8 cellular contexts compared by ENCODE assay signal in genomic region chr11:65040520-65041205, GRCh38. TPM values are rescaled to one million over a fixed set of nuclear protein-coding genes. Genes with fewer than 3 reads are reported as not detected.
DNase-seq lines count a peak whose midpoint lies in the region; ATAC-seq and TF ChIP-seq lines count a peak whose summit lies in the region.

No MANE protein-coding gene starts in this region.

- peaks cover 11% of the 10 kb centered on the region for H3K36me3 Mint-ChIP-seq in activated naive CD8-positive, alpha-beta T cell treated with anti-CD3 and anti-CD28 coated beads for 36 hours

- H3K27me3 ChIP-seq in ovary: no peaks in the 10 kb centered on the region
- H3K27me3 ChIP-seq in thyroid gland: no peaks in the 10 kb centered on the region

- WGBS in ovary, 3 donors: 2 to 3% (median 3%) methylated on average over 34 to 43 of the region's 43 CpGs
- 12 to 19% methylated on average over 7 to 17 of the region's 43 CpGs for WGBS in thyroid gland, 2 donors

- peak overlapping the region; percentile 93 for H3K27ac Mint-ChIP-seq in activated naive CD8-positive, alpha-beta T cell treated with anti-CD3 and anti-CD28 coated beads for 36 hours

- peak; percentile 98 for DNase-seq in NCI-H1105 (lab: John Stamatoyannopoulos, UW)
- peak; percentile 92 for DNase-seq in SKM-1 (lab: John Stamatoyannopoulos, UW; ENCODE audit: unreplicated experiment)
- DNase-seq in activated naive CD8-positive, alpha-beta T cell treated with anti-CD3 and anti-CD28 coated beads for 36 hours: peak; percentile 93
- DNase-seq in Right ventricle myocardium superior: peak; percentile 93
- DNase-seq in ovary: peak; percentile 87 to 92 (median 89)
- peak; percentile 90 to 91 for DNase-seq in thyroid gland

- no peaks in the 10 kb centered on the region for H3K9me3 Mint-ChIP-seq in activated naive CD8-positive, alpha-beta T cell treated with anti-CD3 and anti-CD28 coated beads for 36 hours

- peak overlapping the region; percentile 83 for H3K4me3 Mint-ChIP-seq in activated naive CD8-positive, alpha-beta T cell treated with anti-CD3 and anti-CD28 coated beads for 36 hours

- TF ChIP-seq CTCF in ovary (IDR thresholded peaks at IDR 0.05) (no peak), thyroid gland (IDR thresholded peaks at IDR 0.05) (no peak)

- peaks cover 2% of the 10 kb centered on the region for H3K4me1 ChIP-seq in ovary (ENCODE audit: insufficient read depth)
- H3K4me1 ChIP-seq in thyroid gland: peaks cover 7 to 13% of the 10 kb centered on the region in 2 donors

- intact Hi-C loops in Right ventricle myocardium superior (cut with DNase I) (no loop called here), ovary (cut with DNase I) (no loop called here), thyroid gland (cut with DNase I) (no loop called here)

- H3K9me3 ChIP-seq in ovary (no peaks in the 10 kb centered on the region), thyroid gland (no peaks in the 10 kb centered on the region)

- H3K27ac ChIP-seq in ovary: peak overlapping the region; percentile 77 to 89
- H3K27ac ChIP-seq in thyroid gland: peak overlapping the region; percentile 83 to 97 (median 93)

- H3K4me1 Mint-ChIP-seq in activated naive CD8-positive, alpha-beta T cell treated with anti-CD3 and anti-CD28 coated beads for 36 hours: peaks cover 11% of the 10 kb centered on the region

- TF ChIP-seq EP300 in ovary (IDR thresholded peaks at IDR 0.05): no peak

- peak; percentile 89 for ATAC-seq in HG02642 (IDR thresholded peaks at IDR 0.05; ENCODE audit: poor library complexity, unreplicated experiment)
- peak; percentile 97 for ATAC-seq in Right ventricle myocardium superior (ENCODE audit: poor library complexity)

- H3K4me3 ChIP-seq in ovary (peak overlapping the region; percentile 75), thyroid gland (replicated peaks in 1 of 3) (peak overlapping the region; percentile 64 to 79 (median 65))

- no peaks in the 10 kb centered on the region for H3K27me3 Mint-ChIP-seq in activated naive CD8-positive, alpha-beta T cell treated with anti-CD3 and anti-CD28 coated beads for 36 hours

- H3K36me3 ChIP-seq in ovary (no peaks in the 10 kb centered on the region), thyroid gland (peaks cover 3 to 11% of the 10 kb centered on the region in 2 donors)

- TF ChIP-seq POLR2A in GM10847 (IDR thresholded peaks at IDR 0.05; ENCODE audit: extremely low read depth, insufficient read length) (peak; percentile 33), ovary (IDR thresholded peaks at IDR 0.05) (no peak), thyroid gland (IDR thresholded peaks at IDR 0.05) (peak in 1 of 2 donors; percentile 49)

RNA-seq across cellular contexts. Expression of gene SAC3D1, which starts 0.3 kb away (rescaled TPM):
- total RNA-seq in activated naive CD8-positive, alpha-beta T cell treated with anti-CD3 and anti-CD28 coated beads for 36 hours: 10 to 100 TPM; 16.2 to 17.3 TPM
- total RNA-seq in Right ventricle myocardium superior: 7.8 TPM
- 10 to 100 TPM in 2 of 7 donors, 1 to 10 TPM in 5; 7.3 to 11.6 (median 8.5) TPM for total RNA-seq in ovary
- polyA plus RNA-seq in ovary: 1 to 10 TPM; 1.1 to 7.6 TPM
- total RNA-seq in thyroid gland: 10 to 100 TPM in 1 of 4 donors, 1 to 10 TPM in 3; 2.1 to 13.1 (median 6.0) TPM

RNA-seq across cellular contexts. Expression of gene SNX15, which starts 13.4 kb away (rescaled TPM):
- 1 to 10 TPM; 7.3 to 9.0 TPM for total RNA-seq in activated naive CD8-positive, alpha-beta T cell treated with anti-CD3 and anti-CD28 coated beads for 36 hours
- total RNA-seq in Right ventricle myocardium superior: 18.0 TPM
- 10 to 100 TPM; 10.2 to 30.5 (median 19.9) TPM for total RNA-seq in ovary
- 10 to 100 TPM; 15.0 to 23.8 TPM for polyA plus RNA-seq in ovary
- total RNA-seq in thyroid gland: 10 to 100 TPM; 11.6 to 36.4 (median 19.2) TPM

RNA-seq across cellular contexts. Expression of gene NAALADL1, which starts 17.7 kb away (rescaled TPM):
- total RNA-seq in activated naive CD8-positive, alpha-beta T cell treated with anti-CD3 and anti-CD28 coated beads for 36 hours: 10 to 100 TPM in 1 of 2 experiments, 1 to 10 TPM in 1; 9.8 to 10.3 TPM
- total RNA-seq in Right ventricle myocardium superior (3.1 TPM), ovary (10 to 100 TPM; 12.1 to 33.7 (median 17.6) TPM), thyroid gland (10 to 100 TPM in 1 of 4 donors, 1 to 10 TPM in 3; 5.6 to 21.5 (median 6.8) TPM)
- 10 to 100 TPM in 1 of 2 donors, 1 to 10 TPM in 1; 7.1 to 33.2 TPM for polyA plus RNA-seq in ovary

RNA-seq across cellular contexts. Expression of gene ARL2, which starts 26.7 kb away (rescaled TPM):
- total RNA-seq in activated naive CD8-positive, alpha-beta T cell treated with anti-CD3 and anti-CD28 coated beads for 36 hours: 100 to 1,000 TPM; 114 TPM
- total RNA-seq in Right ventricle myocardium superior (126 TPM), ovary (100 to 1,000 TPM in 4 of 7 donors, 10 to 100 TPM in 3; 77.3 to 147 (median 101) TPM), thyroid gland (100 to 1,000 TPM in 3 of 4 donors, 10 to 100 TPM in 1; 76.6 to 166 (median 119) TPM)
- polyA plus RNA-seq in ovary: 10 to 100 TPM; 60.9 to 86.3 TPM

RNA-seq across cellular contexts. Expression of gene CDCA5, which starts 43.2 kb away (rescaled TPM):
- 100 to 1,000 TPM; 130 to 134 TPM for total RNA-seq in activated naive CD8-positive, alpha-beta T cell treated with anti-CD3 and anti-CD28 coated beads for 36 hours
- total RNA-seq in Right ventricle myocardium superior (1.4 TPM), ovary (1 to 10 TPM in 2 of 7 donors, under 1 TPM in 4, not detected in 1; 0.38 to 2.8 (median 0.52) TPM), thyroid gland (1 to 10 TPM in 1 of 4 donors, under 1 TPM in 2, not detected in 1; 0.71 to 1.8 (median 0.81) TPM)
- 1 to 10 TPM; 1.0 to 1.2 TPM for polyA plus RNA-seq in ovary

Comparison
In these comparisons a context has a peak if more than half of its experiments do, and no peak if none do; other contexts are left out.
1. Peak in every context shown above with its lines: DNase-seq, ATAC-seq, H3K4me3 ChIP-seq and H3K27ac ChIP-seq.